ENCODE assay signal across 1 cellular context in genomic region chr2:25311866-25312575, GRCh38.
TF ChIP-seq lines count a peak whose summit lies in the region.

No MANE protein-coding gene starts in this region.

TF ChIP-seq in H1, 55 proteins besides CTCF, POLR2A, EP300 and RAD21:
- TF ChIP-seq EZH2 (IDR thresholded peaks at IDR 0.05; ENCODE audit: low read depth, low read length, severe bottlenecking), result no peak
- no peak for TF ChIP-seq PHF8 (conservative IDR thresholded peaks at IDR 0.05; ENCODE audit: low read depth, low read length)
- no peak for TF ChIP-seq CEBPB (IDR thresholded peaks at IDR 0.05; ENCODE audit: low read depth, low read length)
- no peak for TF ChIP-seq TAF1 (IDR thresholded peaks at IDR 0.05; ENCODE audit: low read depth, low read length)
- TF ChIP-seq SIX5 (IDR thresholded peaks at IDR 0.05; ENCODE audit: low read depth, low read length), result no peak
- TF ChIP-seq JUND (IDR thresholded peaks at IDR 0.05; ENCODE audit: low read length), result no peak
- no peak for TF ChIP-seq TAF7 (optimal IDR thresholded peaks at IDR 0.05; ENCODE audit: borderline replicate concordance, low read depth, low read length)
- no peak for TF ChIP-seq HDAC2 (IDR thresholded peaks at IDR 0.05; ENCODE audit: borderline replicate concordance in 1 of 2, low read depth in 2 of 2, low read length in 2 of 2)
- TF ChIP-seq ATF2 (IDR thresholded peaks at IDR 0.05; ENCODE audit: low read length), result no peak
- TF ChIP-seq ASH2L (IDR thresholded peaks at IDR 0.05; ENCODE audit: low read length), result no peak
- no peak for TF ChIP-seq RFX5 (IDR thresholded peaks at IDR 0.05; ENCODE audit: borderline replicate concordance, low read depth, low read length)
- no peak for TF ChIP-seq SP4 (IDR thresholded peaks at IDR 0.05; ENCODE audit: low read length)
- no peak for TF ChIP-seq MAX (IDR thresholded peaks at IDR 0.05)
- no peak for TF ChIP-seq SRF (IDR thresholded peaks at IDR 0.05; ENCODE audit: low read depth, low read length)
- TF ChIP-seq SIN3A (conservative IDR thresholded peaks at IDR 0.05 in 1 of 2, IDR thresholded peaks at IDR 0.05 in 1 of 2; ENCODE audit: low read depth in 1 of 2, low read length in 2 of 2), result no peak
- TF ChIP-seq KDM5A (IDR thresholded peaks at IDR 0.05; ENCODE audit: low read length), result no peak
